In the genomic region with DNA sequence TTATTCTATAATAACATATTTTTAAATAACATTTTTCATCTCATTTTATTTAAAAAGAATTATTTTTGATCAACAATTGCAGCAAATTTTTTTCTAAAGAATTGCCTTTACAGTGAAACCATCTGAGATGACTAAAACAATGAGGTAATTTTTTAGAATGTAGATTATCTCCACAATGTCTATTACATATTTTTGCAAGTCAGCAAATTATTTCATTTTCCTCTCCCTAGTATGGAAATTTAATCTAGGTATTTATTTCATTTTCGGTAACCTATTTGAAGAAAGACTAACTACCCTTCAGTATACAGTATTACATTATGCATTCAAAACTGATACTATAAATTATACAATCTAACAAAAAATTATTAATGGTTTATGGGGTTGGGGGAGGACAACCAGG, we compare ENCODE assay signal across 29 cellular contexts.
"Had no signal": no experiment of that assay in that cellular context is flagged by ENCODE, and none has a peak within 500 bp of the region (broad histone marks: within the 10 kb centered on the region; RNA-seq: fewer than 3 reads in every experiment).

No MANE protein-coding gene starts in this region.

- H3K9me3 ChIP-seq: ascending aorta, breast epithelium, colonic mucosa, esophagus squamous epithelium had no signal

- H3K4me1 ChIP-seq: ascending aorta, breast epithelium, colonic mucosa, esophagus squamous epithelium had no signal

- H3K36me3 ChIP-seq: ascending aorta, breast epithelium, cardiac muscle cell, colonic mucosa, esophagus squamous epithelium had no signal

- ATAC-seq: activated CD4-positive, alpha-beta T cell treated with anti-CD3 and anti-CD28 coated beads for 36 hours; activated CD8-positive, alpha-beta memory T cell treated with anti-CD3 and anti-CD28 coated beads, Interleukin-2, amount 10 ng/mL, durations not matched to agents 7 days and 5 days; activated CD8-positive, alpha-beta T cell treated with anti-CD3 and anti-CD28 coated beads, Interleukin-2, amount 10 ng/mL, durations not matched to agents 7 days and 5 days; activated naive CD4-positive, alpha-beta T cell treated with anti-CD3 and anti-CD28 coated beads, Interleukin-2, amount 50 U/mL, for 72 hours; activated T-cell treated with anti-CD3 and anti-CD28 coated beads, Interleukin-2, amount 50 U/mL, for 72 hours had no signal

- DNase-seq: activated CD4-positive, alpha-beta memory T cell treated with anti-CD3 and anti-CD28 coated beads for 36 hours; activated CD4-positive, alpha-beta T cell treated with anti-CD3 and anti-CD28 coated beads for 36 hours; activated CD4-positive, alpha-beta T cell treated with anti-CD3 and anti-CD28 coated beads, Interleukin-2, amount 10 ng/mL, durations not matched to agents 24 days and 14 days; activated CD4-positive, CD25-positive, alpha-beta regulatory T cell; activated CD4-positive, CD25-positive, alpha-beta regulatory T cell treated with anti-CD3 and anti-CD28 coated beads, Interleukin-2, amount 50 U/mL, for 72 hours; activated CD8-positive, alpha-beta memory T cell treated with anti-CD3 and anti-CD28 coated beads, Interleukin-2, amount 10 ng/mL, durations not matched to agents 7 days and 5 days; activated CD8-positive, alpha-beta memory T cell treated with anti-CD3 and anti-CD28 coated beads, Interleukin-2, amount 50 U/mL, for 4 hours; activated CD8-positive, alpha-beta T cell treated with anti-CD3 and anti-CD28 coated beads, Interleukin-2, amount 10 ng/mL, durations not matched to agents 7 days and 5 days; activated gamma-delta T cell; activated naive CD4-positive, alpha-beta T cell; activated naive CD4-positive, alpha-beta T cell treated with anti-CD3 and anti-CD28 coated beads, Interleukin-2, amount 10 ng/mL, durations not matched to agents 7 days and 5 days; activated naive CD8-positive, alpha-beta T cell treated with anti-CD3 and anti-CD28 coated beads, Interleukin-2, amount 10 ng/mL, durations not matched to agents 7 days and 5 days; activated T-cell treated with anti-CD3 and anti-CD28 coated beads, Interleukin-2, amount 50 U/mL, for 1 hour; activated T-cell treated with anti-CD3 and anti-CD28 coated beads, Interleukin-2, amount 50 U/mL, for 72 hours; central memory CD4-positive, alpha-beta T cell; cerebellar nuclear complex; colonic mucosa; effector CD8-positive, alpha-beta T cell; esophagus squamous epithelium; foreskin melanocyte; head of caudate nucleus; T-helper 2 cell had no signal

- FAIRE-seq: endometrium, endothelial cell of umbilical vein had no signal

- H3K27me3 ChIP-seq: ascending aorta, breast epithelium, cardiac muscle cell, colonic mucosa had no signal

- H3K27ac ChIP-seq: ascending aorta, breast epithelium, cardiac muscle cell, colonic mucosa, epithelial cell of prostate, esophagus squamous epithelium had no signal

- H3K4me3 ChIP-seq: ascending aorta, breast epithelium, cardiac muscle cell, colonic mucosa, esophagus squamous epithelium had no signal
